Comparison of ENCODE assay signal across 12 cellular contexts in the genomic region with DNA sequence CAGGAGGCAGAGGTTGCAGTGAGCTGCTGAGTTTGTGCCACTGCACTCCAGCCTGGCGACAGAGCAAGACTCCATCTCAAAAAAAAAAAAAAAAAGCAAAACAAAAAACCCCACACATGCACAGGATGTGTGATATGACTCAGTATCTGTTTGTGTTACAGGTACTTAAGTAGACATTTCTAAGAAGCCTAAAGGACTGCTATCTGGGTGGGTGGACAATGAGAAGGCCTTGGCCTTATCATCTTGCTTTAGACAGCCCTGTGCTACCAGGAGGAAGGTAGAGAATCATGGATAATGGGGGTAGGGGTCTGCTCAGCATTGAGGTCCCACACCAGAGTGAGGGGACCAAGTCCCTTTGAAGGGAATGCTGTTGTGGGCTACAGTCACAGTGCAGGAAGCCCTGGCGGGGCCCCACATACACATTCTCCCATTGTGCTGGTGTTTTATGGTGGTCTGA. TPM values are rescaled to one million over a fixed set of nuclear protein-coding genes. Genes with fewer than 3 reads are reported as not detected.
DNase-seq lines count a peak whose midpoint lies in the region; ATAC-seq, FAIRE-seq and TF ChIP-seq lines count a peak whose summit lies in the region.
"Had no signal": no experiment of that assay in that cellular context is flagged by ENCODE, and none has a peak within 500 bp of the region (broad histone marks: within the 10 kb centered on the region; RNA-seq: fewer than 3 reads in every experiment).

No MANE protein-coding gene starts in this region.

- peaks cover 42 to 48% of the 10 kb centered on the region in 2 donors for H3K36me3 Mint-ChIP-seq in activated naive CD4-positive, alpha-beta T cell treated with anti-CD3 and anti-CD28 coated beads, Interleukin-2, amount 50 U/mL, for 72 hours

- peak; percentile 66 for ATAC-seq in HG02852 (IDR thresholded peaks at IDR 0.05; ENCODE audit: unreplicated experiment)
- ATAC-seq in activated naive CD4-positive, alpha-beta T cell treated with anti-CD3 and anti-CD28 coated beads, Interleukin-2, amount 50 U/mL, for 72 hours = peak; percentile 77 to 79
- ATAC-seq: Panc1 had no signal

- TF ChIP-seq CTCF in D721Med (IDR thresholded peaks at IDR 0.05; ENCODE audit: insufficient read depth, missing control alignments) = no peak

- H3K27ac Mint-ChIP-seq in activated naive CD4-positive, alpha-beta T cell treated with anti-CD3 and anti-CD28 coated beads, Interleukin-2, amount 50 U/mL, for 72 hours = peak overlapping the region; percentile 97 to 99

- no peaks in the 10 kb centered on the region for H3K9me3 Mint-ChIP-seq in activated naive CD4-positive, alpha-beta T cell treated with anti-CD3 and anti-CD28 coated beads, Interleukin-2, amount 50 U/mL, for 72 hours

- FAIRE-seq in D721Med (lab: Jason Lieb, UNC) = no peak

- DNase-seq in activated CD8-positive, alpha-beta memory T cell treated with anti-CD3 and anti-CD28 coated beads for 24 hours = peak; percentile 76
- no peak for DNase-seq in activated CD8-positive, alpha-beta memory T cell treated with anti-CD3 and anti-CD28 coated beads, Interleukin-2, amount 50 U/mL, for 48 hours
- DNase-seq in activated naive CD4-positive, alpha-beta T cell treated with anti-CD3 and anti-CD28 coated beads, Interleukin-2, amount 50 U/mL, for 72 hours (ENCODE audit: low spot score in 2 of 2) = no peak
- DNase-seq in stimulated activated CD8-positive, alpha-beta memory T cell treated with anti-CD3 and anti-CD28 coated beads, Interleukin-4, amount 100 ng/mL, for 48 hours = peak; percentile 35
- DNase-seq in NCI-H2107 treated with DMSO at 0.1 percent for 48 hours (lab: John Stamatoyannopoulos, UW; ENCODE audit: unreplicated experiment) (no peak), DMS 273 treated with DMSO at 0.1 percent for 48 hours (lab: John Stamatoyannopoulos, UW) (no peak), D721Med (ENCODE audit: insufficient read length, low spot score) (no peak)
- DNase-seq: effector CD4-positive, alpha-beta T cell; islet precursor cell; NCI-H1105 treated with DMSO at 0.1 percent for 48 hours had no signal

RNA-seq across cellular contexts. Expression of a gene that starts 26.7 kb away (rescaled TPM):
- 1 to 10 TPM; 9.2 to 9.6 TPM for total RNA-seq in activated naive CD4-positive, alpha-beta T cell treated with anti-CD3 and anti-CD28 coated beads, Interleukin-2, amount 50 U/mL, for 72 hours

RNA-seq across cellular contexts. Expression of a gene that starts 57.6 kb away (rescaled TPM):
- total RNA-seq in activated naive CD4-positive, alpha-beta T cell treated with anti-CD3 and anti-CD28 coated beads, Interleukin-2, amount 50 U/mL, for 72 hours = 10 to 100 TPM; 28.1 to 38.7 TPM

Comparison
In these comparisons a context has a peak if more than half of its experiments do, and no peak if none do; other contexts are left out.
1. DNase-seq: peak in activated CD8-positive, alpha-beta memory T cell treated with anti-CD3 and anti-CD28 coated beads for 24 hours (single experiment) and stimulated activated CD8-positive, alpha-beta memory T cell treated with anti-CD3 and anti-CD28 coated beads, Interleukin-4, amount 100 ng/mL, for 48 hours (single experiment); none in activated CD8-positive, alpha-beta memory T cell treated with anti-CD3 and anti-CD28 coated beads, Interleukin-2, amount 50 U/mL, for 48 hours (single experiment), activated naive CD4-positive, alpha-beta T cell treated with anti-CD3 and anti-CD28 coated beads, Interleukin-2, amount 50 U/mL, for 72 hours (0 of 2), NCI-H2107 treated with DMSO at 0.1 percent for 48 hours (single experiment), DMS 273 treated with DMSO at 0.1 percent for 48 hours (single experiment) and D721Med (single experiment).